ENCODE assay signal across 8 cellular contexts in the genomic region with DNA sequence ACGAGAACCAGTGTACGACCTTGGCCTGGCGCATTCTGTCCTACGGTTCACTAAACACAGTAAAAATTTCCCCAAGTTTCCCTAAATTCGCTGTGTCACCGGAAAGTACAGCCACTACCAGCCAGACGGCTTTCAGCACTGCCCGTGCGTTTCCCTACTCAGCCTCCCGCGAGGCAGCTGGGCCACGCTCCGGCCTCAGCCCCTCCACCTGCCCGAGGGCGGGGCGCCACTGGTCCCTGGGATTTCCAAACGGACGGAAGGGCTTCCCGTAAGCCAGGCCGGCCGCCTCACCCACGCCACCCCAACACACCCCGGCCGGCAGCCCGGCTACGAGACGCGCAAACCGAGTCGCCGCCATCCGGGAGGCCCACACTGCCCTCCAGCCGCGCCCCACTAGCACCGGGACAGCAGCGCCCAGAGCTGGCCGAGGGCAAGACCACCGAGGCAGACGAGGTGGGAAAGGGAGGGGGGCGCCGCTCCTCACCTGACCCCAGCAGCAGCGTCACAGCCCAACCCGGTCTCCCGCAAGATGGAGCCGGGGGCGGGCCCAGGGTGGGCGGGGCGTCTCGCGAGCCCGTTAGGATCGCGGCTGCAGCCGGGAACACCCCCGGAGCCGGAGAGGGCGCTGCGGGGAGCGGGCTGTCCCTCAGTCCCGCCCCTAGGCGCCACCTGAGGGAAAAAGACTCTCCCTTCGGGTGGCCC.
DNase-seq lines count a peak whose midpoint lies in the region; ATAC-seq and TF ChIP-seq lines count a peak whose summit lies in the region.

A gene (minus strand): TSS at position 531 of the 702 bp plus-strand sequence. CDS start 13,202 bp downstream, outside the sequence.

- in situ Hi-C loops in GM18951 (cut with MboI; ENCODE audit: low sequenced_read_pairs, unreplicated experiment), result no loop called here

- TF ChIP-seq POLR2A in GM18951 (IDR thresholded peaks at IDR 0.05; ENCODE audit: extremely low read depth, insufficient read depth, insufficient read length), result peak; percentile 86

- no peaks in the 10 kb centered on the region for H3K9me3 Mint-ChIP-seq in central memory CD8-positive, alpha-beta T cell

- H3K27ac Mint-ChIP-seq in central memory CD8-positive, alpha-beta T cell (ENCODE audit: low read depth), result peak within 1 kb of the TSS; percentile 90

- ATAC-seq in HG03175 (IDR thresholded peaks at IDR 0.05; ENCODE audit: unreplicated experiment), result peak; percentile 87
- ATAC-seq in central memory CD8-positive, alpha-beta T cell (replicated peaks; ENCODE audit: extremely low read depth, poor library complexity, severe bottlenecking), result peak; percentile 93

- H3K4me3 Mint-ChIP-seq in central memory CD8-positive, alpha-beta T cell, result peak within 1 kb of the TSS; percentile 91

- DNase-seq in AG20443 (ENCODE audit: low spot score), result peak; percentile 99
- peak; percentile 15 to 75 for DNase-seq in NCI-H446 (lab: John Stamatoyannopoulos, UW)
- DNase-seq in activated CD4-positive, CD25-positive, alpha-beta regulatory T cell treated with anti-CD3 and anti-CD28 coated beads, Interleukin-2, amount 50 U/mL, for 16 hours (ENCODE audit: low read depth, low spot score), result peak; percentile 89
- peak; percentile 73 to 82 for DNase-seq in central memory CD8-positive, alpha-beta T cell (ENCODE audit: low spot score in 2 of 2)
- DNase-seq in islet precursor cell, result peak; percentile 96
- peak; percentile 96 for DNase-seq in stimulated activated CD4-positive, alpha-beta T cell treated with anti-CD3 and anti-CD28 coated beads, Interleukin-12 subunit alpha, Interleukin-12 subunit beta, amount 100 ng/mL, for 4 hours

- H3K36me3 Mint-ChIP-seq in central memory CD8-positive, alpha-beta T cell (ENCODE audit: insufficient read depth), result peaks cover 10% of the 10 kb centered on the region

- H3K27me3 Mint-ChIP-seq in central memory CD8-positive, alpha-beta T cell, result no peaks in the 10 kb centered on the region

- H3K4me1 Mint-ChIP-seq in central memory CD8-positive, alpha-beta T cell, result peaks cover 43% of the 10 kb centered on the region

Comparison
In these comparisons a context has a peak if more than half of its experiments do, and no peak if none do; other contexts are left out.
1. Peak in every context shown above with its lines: DNase-seq and ATAC-seq.
2. DNase-seq: peak in every context shown above with its lines; median percentile 99 in AG20443; 96 in islet precursor cell; 96 in stimulated activated CD4-positive, alpha-beta T cell treated with anti-CD3 and anti-CD28 coated beads, Interleukin-12 subunit alpha, Interleukin-12 subunit beta, amount 100 ng/mL, for 4 hours; 89 in activated CD4-positive, CD25-positive, alpha-beta regulatory T cell treated with anti-CD3 and anti-CD28 coated beads, Interleukin-2, amount 50 U/mL, for 16 hours; 78 in central memory CD8-positive, alpha-beta T cell; 45 in NCI-H446.